In genomic region chr5:77339491-77339890, GRCh38 we compare ENCODE assay signal across 17 cellular contexts.
"Had no signal": no experiment of that assay in that cellular context is flagged by ENCODE, and none has a peak within 500 bp of the region (broad histone marks: within the 10 kb centered on the region; RNA-seq: fewer than 3 reads in every experiment).

No MANE protein-coding gene starts in this region.

- ATAC-seq: HepG2 had no signal

- DNase-seq: IMR-90, Karpas-422, KG1, MG63, NCI-H1092, NCI-H146, NCI-H1694 treated with DMSO at 0.1 percent for 48 hours, NCI-H1930, NCI-H2107, NCI-H2227 treated with DMSO at 0.1 percent for 48 hours, NCI-H524, NCI-H526 treated with DMSO at 0.1 percent for 48 hours, NCI-H774, Right ventricle myocardium superior, RPMI8226, SIG-M5 had no signal
